ENCODE assay signal across 1 cellular context in the genomic region with DNA sequence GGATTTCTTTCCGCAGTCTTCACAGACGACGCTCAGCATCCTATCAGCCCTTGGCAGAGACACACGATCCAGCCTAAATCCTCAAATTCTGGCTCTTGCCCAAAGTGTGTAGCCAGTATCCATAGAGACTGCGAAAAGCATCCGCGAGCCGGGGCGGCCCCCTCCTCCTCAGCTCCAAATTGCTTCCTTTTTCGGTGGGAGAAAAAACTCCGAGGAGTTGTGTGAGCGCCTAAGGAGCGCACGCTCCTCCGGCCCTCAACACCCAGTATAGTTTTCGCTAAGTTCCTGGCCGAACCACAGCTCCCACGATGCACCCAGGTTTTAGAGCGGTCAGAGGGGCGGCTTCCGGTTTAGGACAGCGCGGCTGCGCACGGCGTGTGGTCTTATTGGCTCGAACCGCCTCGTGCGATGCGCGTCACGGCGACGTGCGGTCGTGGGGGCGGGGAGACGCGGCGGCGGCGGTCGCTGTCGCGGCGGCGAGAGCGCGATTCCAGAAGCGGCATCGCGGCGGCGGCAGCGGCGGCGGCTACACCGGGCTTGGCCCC.
TF ChIP-seq lines count a peak whose summit lies in the region.

ADIPOR2 (plus strand) TSS at position 493 of the 545 bp plus-strand sequence. CDS start 63,274 bp downstream, outside the sequence.

TF ChIP-seq in HepG2, 621 proteins besides CTCF, POLR2A, EP300 and RAD21 (continued from another document):
- TF ChIP-seq, protein P1, sequence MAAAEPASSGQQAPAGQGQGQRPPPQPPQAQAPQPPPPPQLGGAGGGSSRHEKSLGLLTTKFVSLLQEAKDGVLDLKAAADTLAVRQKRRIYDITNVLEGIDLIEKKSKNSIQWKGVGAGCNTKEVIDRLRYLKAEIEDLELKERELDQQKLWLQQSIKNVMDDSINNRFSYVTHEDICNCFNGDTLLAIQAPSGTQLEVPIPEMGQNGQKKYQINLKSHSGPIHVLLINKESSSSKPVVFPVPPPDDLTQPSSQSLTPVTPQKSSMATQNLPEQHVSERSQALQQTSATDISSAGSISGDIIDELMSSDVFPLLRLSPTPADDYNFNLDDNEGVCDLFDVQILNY (CRISPR knock-in tag; conservative IDR thresholded peaks at IDR 0.05) = peak; percentile 50; the same call in 1 of the 2 replicates
- TF ChIP-seq KMT2A (CRISPR knock-in tag; IDR thresholded peaks at IDR 0.05) = peak; percentile 97
